In genomic region chr1:234348964-234349363, GRCh38 we compare ENCODE assay signal across 1 cellular context.
TF ChIP-seq lines count a peak whose summit lies in the region.

No MANE protein-coding gene starts in this region.

TF ChIP-seq in HepG2, 621 proteins besides CTCF, POLR2A, EP300 and RAD21 (continued from another document):
- TF ChIP-seq HNF1A (IDR thresholded peaks at IDR 0.05; ENCODE audit: low read depth): no peak
- no peak for TF ChIP-seq HNF1A (CRISPR knock-in tag; IDR thresholded peaks at IDR 0.05; ENCODE audit: borderline replicate concordance)
- no peak for TF ChIP-seq JUNB (CRISPR knock-in tag; IDR thresholded peaks at IDR 0.05; ENCODE audit: borderline replicate concordance)
- TF ChIP-seq MED1 (CRISPR knock-in tag; IDR thresholded peaks at IDR 0.05): 0 out of 2 replicates have a peak, but pooled peaks have one; percentile 23
- peak; percentile 56 for TF ChIP-seq SALL1 (CRISPR knock-in tag; IDR thresholded peaks at IDR 0.05)
- peak; percentile 80; the same call in 1 of the 2 replicates for TF ChIP-seq ZNF292 (CRISPR knock-in tag; IDR thresholded peaks at IDR 0.05; ENCODE audit: borderline replicate concordance, low read depth)
- TF ChIP-seq ATAD3A (CRISPR knock-in tag; IDR thresholded peaks at IDR 0.05): no peak
